1 cellular context compared by ENCODE assay signal in genomic region chr2:190181066-190181681, GRCh38.
TF ChIP-seq lines count a peak whose summit lies in the region.

No MANE protein-coding gene starts in this region.

TF ChIP-seq in WTC11, 78 proteins besides CTCF, POLR2A, EP300 and RAD21 (continued from another document):
- TF ChIP-seq CREM (CRISPR knock-in tag; IDR thresholded peaks at IDR 0.05) (no peak), IRF1 (CRISPR knock-in tag; IDR thresholded peaks at IDR 0.05) (no peak), RELA (CRISPR knock-in tag; IDR thresholded peaks at IDR 0.05; ENCODE audit: borderline replicate concordance) (no peak)
